Comparison of ENCODE assay signal across 8 cellular contexts in the genomic region with DNA sequence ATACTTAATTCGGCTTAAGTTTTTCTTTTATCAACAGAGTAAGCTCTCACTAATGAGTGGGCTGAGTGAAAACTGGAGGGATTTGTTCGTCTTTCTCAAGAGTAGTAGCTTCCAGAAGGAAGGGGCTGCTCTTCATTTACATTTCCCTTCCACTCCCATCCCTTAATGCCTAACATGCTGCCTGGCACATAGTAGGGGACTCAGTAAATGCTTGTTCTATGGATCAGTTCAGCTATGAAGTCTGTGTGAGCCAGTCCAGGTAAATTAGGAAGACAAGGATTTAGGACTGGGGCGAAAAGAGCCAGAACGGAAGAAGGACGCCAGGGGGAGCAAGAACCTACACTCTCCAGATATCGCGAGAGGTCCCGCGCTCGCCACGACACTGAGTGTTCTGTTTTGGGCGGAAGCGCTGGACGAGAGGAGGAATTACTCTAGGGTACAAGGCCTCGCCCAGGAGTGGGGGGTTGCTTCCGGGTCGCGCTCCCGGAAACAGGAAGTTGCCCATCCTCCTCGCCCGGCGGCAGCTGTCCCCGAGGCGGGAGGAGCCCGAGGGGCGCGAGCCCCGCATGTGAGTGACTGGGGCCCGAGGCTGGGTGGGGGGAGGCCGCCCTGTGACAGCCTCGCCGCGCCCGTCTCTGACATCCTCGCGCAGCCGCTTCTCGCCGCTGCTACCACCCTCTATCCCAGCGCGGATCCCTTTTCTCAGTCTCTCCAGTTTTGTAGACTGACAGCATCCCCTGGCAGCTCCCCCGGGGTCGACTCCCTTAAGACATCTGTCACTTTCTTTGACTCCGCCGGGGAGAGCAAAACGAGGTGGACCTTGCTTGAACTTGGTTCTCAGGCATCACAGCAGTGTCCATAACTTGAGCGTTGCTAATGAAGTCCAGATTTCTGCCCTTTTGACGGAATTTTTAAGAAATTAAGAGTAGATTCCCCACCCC. TPM values are rescaled to one million over a fixed set of nuclear protein-coding genes. Genes with fewer than 3 reads are reported as not detected.
DNase-seq lines count a peak whose midpoint lies in the region; ATAC-seq, FAIRE-seq and TF ChIP-seq lines count a peak whose summit lies in the region.

A gene with protein sequence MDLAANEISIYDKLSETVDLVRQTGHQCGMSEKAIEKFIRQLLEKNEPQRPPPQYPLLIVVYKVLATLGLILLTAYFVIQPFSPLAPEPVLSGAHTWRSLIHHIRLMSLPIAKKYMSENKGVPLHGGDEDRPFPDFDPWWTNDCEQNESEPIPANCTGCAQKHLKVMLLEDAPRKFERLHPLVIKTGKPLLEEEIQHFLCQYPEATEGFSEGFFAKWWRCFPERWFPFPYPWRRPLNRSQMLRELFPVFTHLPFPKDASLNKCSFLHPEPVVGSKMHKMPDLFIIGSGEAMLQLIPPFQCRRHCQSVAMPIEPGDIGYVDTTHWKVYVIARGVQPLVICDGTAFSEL (plus strand): TSS at position 492 of the 941 bp plus-strand sequence. CDS start 13,493 bp downstream, outside the sequence.

- H3K27me3 Mint-ChIP-seq in Calu3 (ENCODE audit: unreplicated experiment), result no peaks in the 10 kb centered on the region
- H3K27me3 Mint-ChIP-seq in effector memory CD8-positive, alpha-beta T cell, result no peaks in the 10 kb centered on the region
- no peaks in the 10 kb centered on the region for H3K27me3 Mint-ChIP-seq in memory B cell

- H3K27ac Mint-ChIP-seq in Calu3 (ENCODE audit: unreplicated experiment), result peak within 1 kb of the TSS; percentile 74
- peak within 1 kb of the TSS; percentile 95 for H3K27ac Mint-ChIP-seq in effector memory CD8-positive, alpha-beta T cell
- peak within 1 kb of the TSS; percentile 95 for H3K27ac Mint-ChIP-seq in memory B cell

- DNase-seq in Calu3 (peak; percentile 96), HTR-8/SVneo (ENCODE audit: insufficient read length, low spot score) (peak; percentile 94), NOMO-1 treated with DMSO at 0.1 percent for 48 hours (lab: John Stamatoyannopoulos, UW; ENCODE audit: unreplicated experiment) (peak; percentile 98), memory B cell (ENCODE audit: low spot score in 2 of 2) (peak; percentile 85 to 93)
- peak; percentile 92 to 96 for DNase-seq in activated CD8-positive, alpha-beta memory T cell treated with anti-CD3 and anti-CD28 coated beads for 4 hours (ENCODE audit: low read depth in 2 of 2)
- DNase-seq in effector memory CD8-positive, alpha-beta T cell, result peak; percentile 95 to 96 (median 95)
- peak; percentile 89 for DNase-seq in stimulated activated CD8-positive, alpha-beta memory T cell treated with anti-CD3 and anti-CD28 coated beads, Interleukin-12 subunit alpha, Interleukin-12 subunit beta, amount 100 ng/mL, for 24 hours (ENCODE audit: extremely low read depth)

- FAIRE-seq in HTR-8/SVneo (lab: Jason Lieb, UNC), result peak; percentile 85

- CTCF ChIA-PET in Calu3 (lab: Charles Lee), result interaction anchor here (0.6 to 2.1 kb wide), 9 partner anchors 11 to 324 kb away, joined by 3 to 37 read pairs (median 7); a partner anchor contains a TSS

- no TSS peak for BruUV-seq in Calu3 (replicated peaks; lab: Mats Ljungman, UMichigan)

- peak within 1 kb of the TSS; percentile 77 for H3K4me3 Mint-ChIP-seq in Calu3 (ENCODE audit: low read depth, unreplicated experiment)
- H3K4me3 Mint-ChIP-seq in effector memory CD8-positive, alpha-beta T cell, result peak within 1 kb of the TSS; percentile 87
- peak within 1 kb of the TSS; percentile 88 for H3K4me3 Mint-ChIP-seq in memory B cell

- intact Hi-C loops in Calu3 (cut with micrococcal nuclease; ENCODE audit: unreplicated experiment), result loop anchor here (1.0 kb wide), 2 partner anchors 29 to 133 kb away; no protein-coding TSS in a partner anchor

- TF ChIP-seq CTCF in Calu3 (IDR thresholded peaks at IDR 0.05; ENCODE audit: unreplicated experiment), result peak; percentile 90

- H3K9me3 Mint-ChIP-seq in Calu3 (ENCODE audit: low read depth, unreplicated experiment), result no peaks in the 10 kb centered on the region
- no peaks in the 10 kb centered on the region for H3K9me3 Mint-ChIP-seq in effector memory CD8-positive, alpha-beta T cell
- no peaks in the 10 kb centered on the region for H3K9me3 Mint-ChIP-seq in memory B cell

- H3K36me3 Mint-ChIP-seq in Calu3 (ENCODE audit: insufficient read depth, unreplicated experiment) (peaks cover 12% of the 10 kb centered on the region), memory B cell (peaks cover 2% of the 10 kb centered on the region)
- peaks cover 9% of the 10 kb centered on the region for H3K36me3 Mint-ChIP-seq in effector memory CD8-positive, alpha-beta T cell (ENCODE audit: insufficient read depth)

- H3K4me1 Mint-ChIP-seq in Calu3 (ENCODE audit: low read depth, unreplicated experiment), result peaks cover 21% of the 10 kb centered on the region
- peaks cover 25 to 37% of the 10 kb centered on the region in 2 donors for H3K4me1 Mint-ChIP-seq in effector memory CD8-positive, alpha-beta T cell (ENCODE audit: low read depth in 2 of 2)
- peaks cover 20% of the 10 kb centered on the region for H3K4me1 Mint-ChIP-seq in memory B cell

- ATAC-seq in GM21367 (IDR thresholded peaks at IDR 0.05; ENCODE audit: unreplicated experiment), result peak; percentile 90
- peak; percentile 97 for ATAC-seq in effector memory CD8-positive, alpha-beta T cell (replicated peaks)
- peak; percentile 98 for ATAC-seq in memory B cell (ENCODE audit: low read depth)

RNA-seq across cellular contexts. Expression of the gene that starts here (rescaled TPM):
- 58.3 and 61.1 TPM in 2 replicates for total RNA-seq in Calu3 (2022)

Comparison
In these comparisons a context has a peak if more than half of its experiments do, and no peak if none do; other contexts are left out.
1. Peak in every context shown above with its lines: DNase-seq and ATAC-seq.